Comparison of ENCODE assay signal across 8 cellular contexts in the genomic region with DNA sequence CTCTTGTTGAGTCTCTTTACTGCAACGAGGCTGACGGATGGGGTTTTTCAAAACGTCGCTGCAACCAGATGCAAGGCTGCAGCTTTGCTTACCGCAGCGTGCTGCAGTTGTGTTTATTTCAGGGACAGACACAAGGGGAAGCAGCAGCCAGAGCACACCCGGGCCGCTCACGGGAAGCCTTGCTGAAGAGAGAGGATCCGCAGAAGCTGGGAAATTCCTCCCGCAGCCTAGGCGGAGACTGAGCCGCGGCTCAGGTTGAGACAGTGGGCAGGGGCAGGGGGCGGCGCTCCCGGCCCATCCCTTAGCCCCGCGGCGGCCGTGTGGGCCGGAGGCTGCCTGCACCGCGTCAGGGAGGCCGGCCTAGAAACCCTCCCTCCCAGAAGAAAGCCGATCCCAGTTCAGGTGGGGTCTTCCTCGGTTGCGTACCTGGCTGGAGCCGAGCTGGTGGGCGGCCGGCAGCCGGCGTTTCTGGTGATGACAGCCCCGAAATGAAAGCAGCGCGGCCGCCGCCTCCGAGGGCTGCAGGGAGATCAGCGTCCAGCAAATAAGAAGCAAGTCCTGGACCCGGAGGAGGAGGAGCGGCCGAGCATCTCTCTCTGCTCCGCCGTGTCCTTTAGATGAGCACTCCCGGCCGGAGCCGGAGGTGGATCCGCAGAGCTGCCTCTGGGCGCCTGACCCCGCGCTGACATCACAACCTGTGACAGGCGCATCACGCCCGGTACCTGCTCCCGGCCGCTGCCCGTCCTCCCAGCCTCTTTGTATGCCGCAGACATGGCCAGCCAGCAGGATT. TPM values are rescaled to one million over a fixed set of nuclear protein-coding genes. Genes with fewer than 3 reads are reported as not detected.
DNase-seq lines count a peak whose midpoint lies in the region; ATAC-seq and TF ChIP-seq lines count a peak whose summit lies in the region.

A gene (plus strand): TSS at position 750 of the 790 bp plus-strand sequence. CDS start 22 bp downstream, at position 772.

- TF ChIP-seq EP300 in gastroesophageal sphincter (IDR thresholded peaks at IDR 0.05): no peak

- peak within 1 kb of the TSS; percentile 32 for H3K14ac ChIP-seq in neuronal stem cell (ENCODE audit: low read length)

- ATAC-seq in GM21367 (IDR thresholded peaks at IDR 0.05; ENCODE audit: unreplicated experiment) (peak; percentile 71), RWPE2 (ENCODE audit: low read depth) (peak; percentile 88), gastroesophageal sphincter (peak; percentile 85)

- peaks cover 9% of the 10 kb centered on the region for H3K27me3 Mint-ChIP-seq in activated naive CD4-positive, alpha-beta T cell treated with anti-CD3 and anti-CD28 coated beads for 36 hours (ENCODE audit: low read depth)

- H3K4ac ChIP-seq in neuronal stem cell (ENCODE audit: low read length): no peak within 1 kb of the TSS

- peak within 1 kb of the TSS; percentile 87 for H3K9ac ChIP-seq in neuronal stem cell (ENCODE audit: low read depth, low read length, poor library complexity)

- H3K36me3 ChIP-seq in RWPE2 (ENCODE audit: low read depth) (no peaks in the 10 kb centered on the region), gastroesophageal sphincter (no peaks in the 10 kb centered on the region), neuronal stem cell (replicated peaks in 1 of 2; ENCODE audit: control insufficient read depth in 2 of 2, insufficient read depth in 2 of 2, low read length in 2 of 2) (no peaks in the 10 kb centered on the region), testis (ENCODE audit: low read depth, missing control alignments) (no peaks in the 10 kb centered on the region)

- H3K27me3 ChIP-seq in RWPE2 (ENCODE audit: insufficient read depth, poor library complexity, severe bottlenecking) (no peaks in the 10 kb centered on the region), gastroesophageal sphincter (no peaks in the 10 kb centered on the region), neuronal stem cell (ENCODE audit: control insufficient read depth in 3 of 3, insufficient read depth in 3 of 3, low read depth in 1 of 3, low read length in 3 of 3) (no peaks in the 10 kb centered on the region), testis (no peaks in the 10 kb centered on the region)

- intact Hi-C loops in activated naive CD4-positive, alpha-beta T cell treated with anti-CD3 and anti-CD28 coated beads for 36 hours (cut with micrococcal nuclease): loop anchor here (1.0 to 10.0 kb wide), 9 partner anchors 11 to 1511 kb away; a partner anchor contains a TSS
- intact Hi-C loops in testis (cut with DNase I; ENCODE audit: low total_unique reads): no loop called here

- H3K4me3 ChIP-seq in RWPE2 (ENCODE audit: severe bottlenecking): peak within 1 kb of the TSS; percentile 46
- peak within 1 kb of the TSS; percentile 59 to 75 for H3K4me3 ChIP-seq in gastroesophageal sphincter
- peak within 1 kb of the TSS; percentile 60 to 83 for H3K4me3 ChIP-seq in neuronal stem cell (ENCODE audit: low read length in 2 of 2)
- peak within 1 kb of the TSS; percentile 61 to 73 for H3K4me3 ChIP-seq in testis

- no peaks in the 10 kb centered on the region for H3K9me3 Mint-ChIP-seq in activated naive CD4-positive, alpha-beta T cell treated with anti-CD3 and anti-CD28 coated beads for 36 hours

- peak within 1 kb of the TSS; percentile 79 for H2BK5ac ChIP-seq in neuronal stem cell (ENCODE audit: low read length)

- no peak within 1 kb of the TSS for H4K91ac ChIP-seq in neuronal stem cell (ENCODE audit: low read depth, low read length, poor library complexity)

- H3K27ac ChIP-seq in RWPE2 (ENCODE audit: poor library complexity, severe bottlenecking) (no peak within 1 kb of the TSS), gastroesophageal sphincter (peak within 1 kb of the TSS; percentile 34 to 87 (median 85)), neuronal stem cell (replicated peaks; ENCODE audit: low read length) (peak within 1 kb of the TSS; percentile 96), testis (peak within 1 kb of the TSS; percentile 40 to 87)

- TF ChIP-seq POLR2A in gastroesophageal sphincter (IDR thresholded peaks at IDR 0.05) (no peak), testis (IDR thresholded peaks at IDR 0.05) (no peak)

- no peaks in the 10 kb centered on the region for H3K4me1 ChIP-seq in RWPE2 (ENCODE audit: insufficient read depth, poor library complexity, severe bottlenecking)
- peaks cover 0 to 20% (median 0%) of the 10 kb centered on the region in 3 donors for H3K4me1 ChIP-seq in gastroesophageal sphincter
- peaks cover 9 to 13% of the 10 kb centered on the region in 2 donors for H3K4me1 ChIP-seq in neuronal stem cell (ENCODE audit: control insufficient read depth in 2 of 2, insufficient read depth in 1 of 2, low read depth in 1 of 2, low read length in 2 of 2)
- no peaks in the 10 kb centered on the region for H3K4me1 ChIP-seq in testis

- peak within 1 kb of the TSS; percentile 42 for H2BK15ac ChIP-seq in neuronal stem cell (ENCODE audit: low read length)

- no peak for TF ChIP-seq CTCF in RWPE2 (IDR thresholded peaks at IDR 0.05; ENCODE audit: poor library complexity, severe bottlenecking)
- TF ChIP-seq CTCF in gastroesophageal sphincter (IDR thresholded peaks at IDR 0.05): peak in 2 of 4 experiments; percentile 11 to 21
- TF ChIP-seq CTCF in testis (IDR thresholded peaks at IDR 0.05): no peak

- H4K8ac ChIP-seq in neuronal stem cell (ENCODE audit: low read depth, low read length): no peak within 1 kb of the TSS

- H3K9me3 ChIP-seq in RWPE2 (ENCODE audit: severe bottlenecking) (no peaks in the 10 kb centered on the region), gastroesophageal sphincter (no peaks in the 10 kb centered on the region), neuronal stem cell (replicated peaks in 1 of 2; ENCODE audit: control insufficient read depth in 2 of 2, insufficient read depth in 1 of 2, low read depth in 1 of 2, low read length in 2 of 2) (no peaks in the 10 kb centered on the region), testis (no peaks in the 10 kb centered on the region)

- no peak within 1 kb of the TSS for H2BK12ac ChIP-seq in neuronal stem cell (ENCODE audit: low read length)

- CTCF ChIA-PET in activated naive CD4-positive, alpha-beta T cell treated with anti-CD3 and anti-CD28 coated beads for 36 hours (lab: Charles Lee): interaction anchor here (0.5 to 3.9 kb wide), 6 partner anchors 12 to 134 kb away, joined by 3 to 12 read pairs (median 5); no protein-coding TSS in a partner anchor

- no peaks in the 10 kb centered on the region for H3K79me1 ChIP-seq in neuronal stem cell (ENCODE audit: low read depth, low read length)

- H3K4me2 ChIP-seq in neuronal stem cell (ENCODE audit: insufficient read depth, low read length, poor library complexity, severe bottlenecking): peak within 1 kb of the TSS; percentile 78

- peak within 1 kb of the TSS; percentile 97 for H3K18ac ChIP-seq in neuronal stem cell (ENCODE audit: low read length)

- peaks cover 45% of the 10 kb centered on the region for H3K4me1 Mint-ChIP-seq in activated naive CD4-positive, alpha-beta T cell treated with anti-CD3 and anti-CD28 coated beads for 36 hours (ENCODE audit: low read depth)

- H3K4me3 Mint-ChIP-seq in activated naive CD4-positive, alpha-beta T cell treated with anti-CD3 and anti-CD28 coated beads for 36 hours: peak within 1 kb of the TSS; percentile 85

- peaks cover 4% of the 10 kb centered on the region for H3K36me3 Mint-ChIP-seq in activated naive CD4-positive, alpha-beta T cell treated with anti-CD3 and anti-CD28 coated beads for 36 hours (ENCODE audit: low read depth)

- peak; percentile 63 for DNase-seq in D341Med (ENCODE audit: low spot score)
- peak; percentile 94 for DNase-seq in HT-29 (ENCODE audit: low spot score)
- peak; percentile 39 for DNase-seq in RWPE2 (ENCODE audit: low spot score)
- DNase-seq in activated naive CD4-positive, alpha-beta T cell treated with anti-CD3 and anti-CD28 coated beads for 36 hours: peak; percentile 72
- DNase-seq in neuronal stem cell (ENCODE audit: low spot score): peak; percentile 74
- DNase-seq in testis: peak; percentile 76

- H2BK120ac ChIP-seq in neuronal stem cell (ENCODE audit: low read depth, low read length): no peak within 1 kb of the TSS

- H3K23ac ChIP-seq in neuronal stem cell (ENCODE audit: low read depth, low read length, poor library complexity): no peak within 1 kb of the TSS

- peak within 1 kb of the TSS; percentile 99 for H2AFZ ChIP-seq in neuronal stem cell (ENCODE audit: low read length)

- WGBS in gastroesophageal sphincter (ENCODE audit: low coverage in 1 of 2), 2 donors: 0% methylated on average over 4 to 6 of the region's 59 CpGs
- WGBS in neuronal stem cell (ENCODE audit: extremely low coverage in 2 of 2, insufficient read length in 2 of 2, insufficient replicate concordance in 1 of 2), 2 donors: no CpG with 5 or more reads among the region's 59 CpGs
- WGBS in testis, 2 donors: 0 to 1% methylated on average over 16 to 56 of the region's 59 CpGs

- H2AK5ac ChIP-seq in neuronal stem cell (ENCODE audit: low read depth, low read length): no peak within 1 kb of the TSS

- H3K27ac Mint-ChIP-seq in activated naive CD4-positive, alpha-beta T cell treated with anti-CD3 and anti-CD28 coated beads for 36 hours: peak within 1 kb of the TSS; percentile 68

RNA-seq across cellular contexts. Expression of the gene that starts here (rescaled TPM):
- total RNA-seq in HT-29 (2014; rRNA removed; shearing (Covaris generic)): 23.9 and 29.4 TPM in 2 replicates
- 1 to 10 TPM; 7.3 to 7.8 TPM for total RNA-seq in activated naive CD4-positive, alpha-beta T cell treated with anti-CD3 and anti-CD28 coated beads for 36 hours
- total RNA-seq in gastroesophageal sphincter: 100 to 1,000 TPM in 3 of 4 donors, 10 to 100 TPM in 1; 99.5 to 285 (median 158) TPM
- polyA plus RNA-seq in neuronal stem cell (2013, experiment 1 of 2): 2.1 TPM
- 2.2 TPM for polyA plus RNA-seq in neuronal stem cell (2013, experiment 2 of 2)
- total RNA-seq in testis: 10 to 100 TPM; 25.9 to 26.6 TPM
- polyA plus RNA-seq in testis (ENCODE audit: insufficient read depth, low read depth, low replicate concordance): 24.8 TPM

Comparison
In these comparisons a context has a peak if more than half of its experiments do, and no peak if none do; other contexts are left out.
1. DNase-seq: peak in every context shown above with its lines; median percentile 94 in HT-29; 76 in testis; 74 in neuronal stem cell; 72 in activated naive CD4-positive, alpha-beta T cell treated with anti-CD3 and anti-CD28 coated beads for 36 hours; 63 in D341Med; 39 in RWPE2.